Comparison of ENCODE assay signal across 27 cellular contexts in genomic region chr6:133788556-133788955, GRCh38.
"Had no signal": no experiment of that assay in that cellular context is flagged by ENCODE, and none has a peak within 500 bp of the region (broad histone marks: within the 10 kb centered on the region; RNA-seq: fewer than 3 reads in every experiment).

No MANE protein-coding gene starts in this region.

- H3K36me3 Mint-ChIP-seq: activated naive CD8-positive, alpha-beta T cell; T-cell had no signal

- H3K9me3 Mint-ChIP-seq: activated CD4-positive, alpha-beta memory T cell treated with anti-CD3 and anti-CD28 coated beads, Interleukin-2, amount 10 ng/mL, durations not matched to agents 7 days and 5 days; activated CD4-positive, alpha-beta T cell treated with anti-CD3 and anti-CD28 coated beads, Interleukin-2, amount 10 ng/mL, durations not matched to agents 24 days and 14 days; activated T-cell treated with anti-CD3 and anti-CD28 coated beads, Interleukin-2, amount 50 U/mL, for 24 hours; T-helper 1 cell treated with Interleukin-12 subunit alpha and Interleukin-12 subunit beta and Interleukin-4 antibody, amounts not matched to agents 30 μg/mL and 1 μg/mL, for 36 hours had no signal

- H3K4me1 Mint-ChIP-seq: activated B cell treated with CpG ODN at 0.5 μM for 24 hours; activated CD4-positive, alpha-beta memory T cell treated with anti-CD3 and anti-CD28 coated beads, Interleukin-2, amount 10 ng/mL, durations not matched to agents 7 days and 5 days; activated CD4-positive, alpha-beta T cell treated with anti-CD3 and anti-CD28 coated beads, Interleukin-2, amount 10 ng/mL, durations not matched to agents 24 days and 14 days; T-cell had no signal

- H3K27ac Mint-ChIP-seq: activated B cell treated with CpG ODN at 0.5 μM for 24 hours; activated CD4-positive, alpha-beta memory T cell treated with anti-CD3 and anti-CD28 coated beads, Interleukin-2, amount 10 ng/mL, durations not matched to agents 7 days and 5 days; activated CD4-positive, alpha-beta T cell treated with anti-CD3 and anti-CD28 coated beads, Interleukin-2, amount 10 ng/mL, durations not matched to agents 24 days and 14 days; activated naive CD8-positive, alpha-beta T cell; activated T-cell treated with anti-CD3 and anti-CD28 coated beads, Interleukin-2, amount 50 U/mL, for 24 hours; activated T-cell treated with anti-CD3 and anti-CD28 coated beads, Interleukin-2, amount 50 U/mL, for 72 hours; T-cell; T-helper 1 cell treated with Interleukin-12 subunit alpha and Interleukin-12 subunit beta and Interleukin-4 antibody, amounts not matched to agents 30 μg/mL and 1 μg/mL, for 36 hours had no signal

- H3K27me3 Mint-ChIP-seq: activated B cell treated with CpG ODN at 0.5 μM for 24 hours; activated CD4-positive, alpha-beta memory T cell treated with anti-CD3 and anti-CD28 coated beads, Interleukin-2, amount 10 ng/mL, durations not matched to agents 7 days and 5 days had no signal

- H3K4me3 Mint-ChIP-seq: activated B cell treated with CpG ODN at 0.5 μM for 24 hours; activated CD4-positive, alpha-beta memory T cell treated with anti-CD3 and anti-CD28 coated beads, Interleukin-2, amount 10 ng/mL, durations not matched to agents 7 days and 5 days; activated CD4-positive, alpha-beta T cell treated with anti-CD3 and anti-CD28 coated beads, Interleukin-2, amount 10 ng/mL, durations not matched to agents 24 days and 14 days; activated naive CD8-positive, alpha-beta T cell; activated T-cell treated with anti-CD3 and anti-CD28 coated beads, Interleukin-2, amount 50 U/mL, for 24 hours; activated T-cell treated with anti-CD3 and anti-CD28 coated beads, Interleukin-2, amount 50 U/mL, for 72 hours; T-cell; T-helper 1 cell treated with Interleukin-12 subunit alpha and Interleukin-12 subunit beta and Interleukin-4 antibody, amounts not matched to agents 30 μg/mL and 1 μg/mL, for 36 hours had no signal

- ATAC-seq: activated CD4-positive, CD25-positive, alpha-beta regulatory T cell treated with anti-CD3 and anti-CD28 coated beads, Interleukin-2, amount 50 U/mL, for 24 hours; esophagus mucosa; T-cell had no signal

- DNase-seq: activated B cell treated with CpG ODN at 0.5 μM for 24 hours; activated CD4-positive, alpha-beta memory T cell treated with anti-CD3 and anti-CD28 coated beads, Interleukin-2, amount 10 ng/mL, durations not matched to agents 7 days and 5 days; activated CD4-positive, alpha-beta T cell treated with anti-CD3 and anti-CD28 coated beads, Interleukin-2, amount 10 ng/mL, durations not matched to agents 24 days and 14 days; activated CD8-positive, alpha-beta memory T cell treated with anti-CD3 and anti-CD28 coated beads, Interleukin-2, amount 50 U/mL, for 48 hours; activated effector memory CD4-positive, alpha-beta T cell treated with Interleukin-2 at 50 U/mL for 16 hours; activated gamma-delta T cell treated with Interleukin-2 at 50 U/mL for 16 hours; activated naive CD4-positive, alpha-beta T cell treated with anti-CD3 and anti-CD28 coated beads, Interleukin-2, amount 50 U/mL, for 16 hours; activated naive CD4-positive, alpha-beta T cell treated with Interleukin-2 at 50 U/mL for 16 hours; activated T-cell treated with anti-CD3 and anti-CD28 coated beads for 4 hours; activated T-cell treated with anti-CD3 and anti-CD28 coated beads, Interleukin-2, amount 50 U/mL, for 24 hours; activated T-cell treated with anti-CD3 and anti-CD28 coated beads, Interleukin-2, amount 50 U/mL, for 72 hours; amniotic stem cell; anterior cingulate cortex; brain microvascular endothelial cell; caudate nucleus; cortex of kidney; dermis blood vessel endothelial cell; effector CD4-positive, alpha-beta T cell; head of caudate nucleus; SW 1271; T-cell; T-helper 9 cell; WERI-Rb-1 had no signal
